Comparison of ENCODE assay signal across 2 cellular contexts in the genomic region with DNA sequence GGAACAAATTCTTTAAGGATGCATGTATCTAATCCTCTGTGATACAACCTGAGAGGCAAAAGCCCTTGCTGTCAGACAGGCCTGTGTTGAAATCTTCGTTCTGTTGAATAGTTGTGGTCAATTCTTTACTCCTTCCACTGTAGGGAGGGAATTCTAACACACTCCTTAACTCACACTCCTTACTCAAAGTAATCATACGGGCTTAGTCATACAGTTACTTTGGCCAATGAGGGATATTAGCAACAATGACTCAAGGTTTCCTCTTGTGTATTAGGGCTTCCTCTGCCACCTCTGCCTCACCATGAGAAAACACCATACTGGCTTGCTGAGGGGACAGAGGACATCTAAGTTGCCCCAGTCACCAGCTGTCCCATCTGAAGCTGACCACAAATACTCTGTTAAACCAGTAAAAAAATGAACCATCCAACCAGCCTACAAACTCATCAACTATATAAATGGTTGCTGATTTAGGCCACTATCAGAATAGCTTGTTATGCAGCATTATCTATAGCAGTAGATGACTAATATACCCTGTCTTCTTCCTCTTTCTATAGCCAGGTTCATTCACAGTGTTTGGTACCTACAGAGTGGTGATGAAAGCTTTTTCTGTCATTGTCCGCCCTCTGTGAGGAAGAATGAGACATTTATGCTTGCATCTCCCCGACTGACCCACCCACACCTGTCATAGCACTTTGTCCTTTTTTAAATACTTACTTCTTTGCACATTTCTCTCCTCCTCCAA.
A peak's percentile ranks its signal among the peaks of the same experiment; 100 is the strongest.
TF ChIP-seq lines count a peak whose summit lies in the region.

No MANE protein-coding gene starts in this region.

TF ChIP-seq in IMR-90, 13 proteins besides CTCF, POLR2A, EP300 and RAD21 (continued from another document):
- peak; percentile 91 for TF ChIP-seq CEBPB (IDR thresholded peaks at IDR 0.05; ENCODE audit: low read depth, low read length)

TF ChIP-seq in WTC11, 78 proteins besides CTCF, POLR2A, EP300 and RAD21 (continued from another document):
- TF ChIP-seq, protein P1, sequence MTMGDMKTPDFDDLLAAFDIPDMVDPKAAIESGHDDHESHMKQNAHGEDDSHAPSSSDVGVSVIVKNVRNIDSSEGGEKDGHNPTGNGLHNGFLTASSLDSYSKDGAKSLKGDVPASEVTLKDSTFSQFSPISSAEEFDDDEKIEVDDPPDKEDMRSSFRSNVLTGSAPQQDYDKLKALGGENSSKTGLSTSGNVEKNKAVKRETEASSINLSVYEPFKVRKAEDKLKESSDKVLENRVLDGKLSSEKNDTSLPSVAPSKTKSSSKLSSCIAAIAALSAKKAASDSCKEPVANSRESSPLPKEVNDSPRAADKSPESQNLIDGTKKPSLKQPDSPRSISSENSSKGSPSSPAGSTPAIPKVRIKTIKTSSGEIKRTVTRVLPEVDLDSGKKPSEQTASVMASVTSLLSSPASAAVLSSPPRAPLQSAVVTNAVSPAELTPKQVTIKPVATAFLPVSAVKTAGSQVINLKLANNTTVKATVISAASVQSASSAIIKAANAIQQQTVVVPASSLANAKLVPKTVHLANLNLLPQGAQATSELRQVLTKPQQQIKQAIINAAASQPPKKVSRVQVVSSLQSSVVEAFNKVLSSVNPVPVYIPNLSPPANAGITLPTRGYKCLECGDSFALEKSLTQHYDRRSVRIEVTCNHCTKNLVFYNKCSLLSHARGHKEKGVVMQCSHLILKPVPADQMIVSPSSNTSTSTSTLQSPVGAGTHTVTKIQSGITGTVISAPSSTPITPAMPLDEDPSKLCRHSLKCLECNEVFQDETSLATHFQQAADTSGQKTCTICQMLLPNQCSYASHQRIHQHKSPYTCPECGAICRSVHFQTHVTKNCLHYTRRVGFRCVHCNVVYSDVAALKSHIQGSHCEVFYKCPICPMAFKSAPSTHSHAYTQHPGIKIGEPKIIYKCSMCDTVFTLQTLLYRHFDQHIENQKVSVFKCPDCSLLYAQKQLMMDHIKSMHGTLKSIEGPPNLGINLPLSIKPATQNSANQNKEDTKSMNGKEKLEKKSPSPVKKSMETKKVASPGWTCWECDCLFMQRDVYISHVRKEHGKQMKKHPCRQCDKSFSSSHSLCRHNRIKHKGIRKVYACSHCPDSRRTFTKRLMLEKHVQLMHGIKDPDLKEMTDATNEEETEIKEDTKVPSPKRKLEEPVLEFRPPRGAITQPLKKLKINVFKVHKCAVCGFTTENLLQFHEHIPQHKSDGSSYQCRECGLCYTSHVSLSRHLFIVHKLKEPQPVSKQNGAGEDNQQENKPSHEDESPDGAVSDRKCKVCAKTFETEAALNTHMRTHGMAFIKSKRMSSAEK (CRISPR knock-in tag; IDR thresholded peaks at IDR 0.05; ENCODE audit: borderline replicate concordance) = no peak
- no peak for TF ChIP-seq ZNF219 (CRISPR knock-in tag; IDR thresholded peaks at IDR 0.05; ENCODE audit: borderline replicate concordance)
- TF ChIP-seq SMAD3 (CRISPR knock-in tag; IDR thresholded peaks at IDR 0.05; ENCODE audit: borderline replicate concordance) = no peak
- TF ChIP-seq ZNF232 (CRISPR knock-in tag; IDR thresholded peaks at IDR 0.05) = no peak
- no peak for TF ChIP-seq ZNF121 (CRISPR knock-in tag; IDR thresholded peaks at IDR 0.05)
- TF ChIP-seq TP53 (CRISPR knock-in tag; IDR thresholded peaks at IDR 0.05) = no peak
- TF ChIP-seq OVOL2 (CRISPR knock-in tag; IDR thresholded peaks at IDR 0.05; ENCODE audit: borderline replicate concordance) = no peak
- TF ChIP-seq SOX15 (CRISPR knock-in tag; IDR thresholded peaks at IDR 0.05) = no peak
- no peak for TF ChIP-seq CBFB (CRISPR knock-in tag; IDR thresholded peaks at IDR 0.05; ENCODE audit: low read depth)
- no peak for TF ChIP-seq FOXK1 (CRISPR knock-in tag; IDR thresholded peaks at IDR 0.05)
- TF ChIP-seq, protein P2, sequence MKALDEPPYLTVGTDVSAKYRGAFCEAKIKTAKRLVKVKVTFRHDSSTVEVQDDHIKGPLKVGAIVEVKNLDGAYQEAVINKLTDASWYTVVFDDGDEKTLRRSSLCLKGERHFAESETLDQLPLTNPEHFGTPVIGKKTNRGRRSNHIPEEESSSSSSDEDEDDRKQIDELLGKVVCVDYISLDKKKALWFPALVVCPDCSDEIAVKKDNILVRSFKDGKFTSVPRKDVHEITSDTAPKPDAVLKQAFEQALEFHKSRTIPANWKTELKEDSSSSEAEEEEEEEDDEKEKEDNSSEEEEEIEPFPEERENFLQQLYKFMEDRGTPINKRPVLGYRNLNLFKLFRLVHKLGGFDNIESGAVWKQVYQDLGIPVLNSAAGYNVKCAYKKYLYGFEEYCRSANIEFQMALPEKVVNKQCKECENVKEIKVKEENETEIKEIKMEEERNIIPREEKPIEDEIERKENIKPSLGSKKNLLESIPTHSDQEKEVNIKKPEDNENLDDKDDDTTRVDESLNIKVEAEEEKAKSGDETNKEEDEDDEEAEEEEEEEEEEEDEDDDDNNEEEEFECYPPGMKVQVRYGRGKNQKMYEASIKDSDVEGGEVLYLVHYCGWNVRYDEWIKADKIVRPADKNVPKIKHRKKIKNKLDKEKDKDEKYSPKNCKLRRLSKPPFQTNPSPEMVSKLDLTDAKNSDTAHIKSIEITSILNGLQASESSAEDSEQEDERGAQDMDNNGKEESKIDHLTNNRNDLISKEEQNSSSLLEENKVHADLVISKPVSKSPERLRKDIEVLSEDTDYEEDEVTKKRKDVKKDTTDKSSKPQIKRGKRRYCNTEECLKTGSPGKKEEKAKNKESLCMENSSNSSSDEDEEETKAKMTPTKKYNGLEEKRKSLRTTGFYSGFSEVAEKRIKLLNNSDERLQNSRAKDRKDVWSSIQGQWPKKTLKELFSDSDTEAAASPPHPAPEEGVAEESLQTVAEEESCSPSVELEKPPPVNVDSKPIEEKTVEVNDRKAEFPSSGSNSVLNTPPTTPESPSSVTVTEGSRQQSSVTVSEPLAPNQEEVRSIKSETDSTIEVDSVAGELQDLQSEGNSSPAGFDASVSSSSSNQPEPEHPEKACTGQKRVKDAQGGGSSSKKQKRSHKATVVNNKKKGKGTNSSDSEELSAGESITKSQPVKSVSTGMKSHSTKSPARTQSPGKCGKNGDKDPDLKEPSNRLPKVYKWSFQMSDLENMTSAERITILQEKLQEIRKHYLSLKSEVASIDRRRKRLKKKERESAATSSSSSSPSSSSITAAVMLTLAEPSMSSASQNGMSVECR (CRISPR knock-in tag; IDR thresholded peaks at IDR 0.05; ENCODE audit: borderline replicate concordance) = no peak
- no peak for TF ChIP-seq MXD4 (CRISPR knock-in tag; IDR thresholded peaks at IDR 0.05; ENCODE audit: borderline replicate concordance)
